In genomic region chr15:75737116-75737703, GRCh38 we compare ENCODE assay signal across 8 cellular contexts. TPM values are rescaled to one million over a fixed set of nuclear protein-coding genes. Genes with fewer than 3 reads are reported as not detected.
DNase-seq lines count a peak whose midpoint lies in the region; ATAC-seq, FAIRE-seq and TF ChIP-seq lines count a peak whose summit lies in the region.
"Not testable (repeated sequence)": the region's sequence is repeated elsewhere in the genome, so short reads cannot be mapped to it uniquely, and the experiment has no call there.

No MANE protein-coding gene starts in this region.

- not testable (repeated sequence) for H3K79me2 ChIP-seq in K562 (ENCODE audit: control insufficient read depth, insufficient read depth, low read length)

- H3K9me1 ChIP-seq in K562 (ENCODE audit: control insufficient read depth, insufficient read depth, low read length) = not testable (repeated sequence)

- ATAC-seq in K562, gastroesophageal sphincter: not testable (repeated sequence)

- peaks cover 29 to 36% of the 10 kb centered on the region in 2 donors for H3K27me3 Mint-ChIP-seq in CD8-positive, alpha-beta memory T cell
- peaks cover 20% of the 10 kb centered on the region for H3K27me3 Mint-ChIP-seq in activated T-helper 1 cell treated with anti-CD3 and anti-CD28 coated beads, Interleukin-12 subunit alpha, Interleukin-12 subunit beta, Interleukin-2, Interleukin-4 antibody, amounts not matched to agents 30 ng/mL and 10 ng/mL and 1 ng/mL, durations not matched to agents 14 hours and 24 hours and 36 hours (ENCODE audit: insufficient read depth)

- H3K9ac ChIP-seq in K562 (ENCODE audit: insufficient read depth in 1 of 2, low read depth in 2 of 2, low read length in 2 of 2) = not testable (repeated sequence)

- peak overlapping the region in 6 of 7 donors; percentile 39 to 81 (median 60) for H3K4me3 Mint-ChIP-seq in CD8-positive, alpha-beta memory T cell
- H3K4me3 Mint-ChIP-seq in activated T-helper 1 cell treated with anti-CD3 and anti-CD28 coated beads, Interleukin-12 subunit alpha, Interleukin-12 subunit beta, Interleukin-2, Interleukin-4 antibody, amounts not matched to agents 30 ng/mL and 10 ng/mL and 1 ng/mL, durations not matched to agents 14 hours and 24 hours and 36 hours = peak overlapping the region; percentile 50

- not testable (repeated sequence) for BruUV-seq in K562 (replicated peaks; lab: Mats Ljungman, UMichigan)

- H3K27ac Mint-ChIP-seq in CD8-positive, alpha-beta memory T cell; activated T-helper 1 cell treated with anti-CD3 and anti-CD28 coated beads, Interleukin-12 subunit alpha, Interleukin-12 subunit beta, Interleukin-2, Interleukin-4 antibody, amounts not matched to agents 30 ng/mL and 10 ng/mL and 1 ng/mL, durations not matched to agents 14 hours and 24 hours and 36 hours: not testable (repeated sequence)

- H3K4me1 ChIP-seq in CD8-positive, alpha-beta memory T cell (ENCODE audit: insufficient read depth, low read length) = peaks cover 10% of the 10 kb centered on the region
- H3K4me1 ChIP-seq in K562 (replicated peaks in 1 of 2; ENCODE audit: control insufficient read depth in 2 of 2, insufficient read depth in 2 of 2, low read length in 2 of 2) = peaks cover 7 to 33% of the 10 kb centered on the region in 2 experiments; a peak in 4 of 5 replicates
- peaks cover 0 to 42% (median 10%) of the 10 kb centered on the region in 3 donors for H3K4me1 ChIP-seq in gastroesophageal sphincter
- peaks cover 12% of the 10 kb centered on the region for H3K4me1 ChIP-seq in ovary (ENCODE audit: insufficient read depth)
- peaks cover under 1 to 30% (median 19%) of the 10 kb centered on the region in 4 donors for H3K4me1 ChIP-seq in tibial artery

- POLR2A ChIA-PET in CD8-positive, alpha-beta memory T cell (lab: Charles Lee); RWPE1 (lab: Yijun Ruan, JAX; ENCODE audit: low non-redundant PET); K562 (lab: Yijun Ruan, JAX): not testable (repeated sequence)

- in situ Hi-C loops in K562 (cut with MboI) = not testable (repeated sequence)

- not testable (repeated sequence) for H3K4me2 ChIP-seq in K562 (ENCODE audit: insufficient read depth, low read length)

- 73% methylated on average over 9 of the region's 12 CpGs for WGBS in K562 (ENCODE audit: insufficient coverage, low coverage, missing lambda C conversion rate)
- 60 to 84% methylated on average over 2 to 5 of the region's 12 CpGs for whole genome bisulfite sequencing in gastroesophageal sphincter (ENCODE audit: low coverage in 1 of 2), 2 donors
- WGBS in ovary, 3 donors = 47 to 65% (median 58%) methylated on average over 12 of the region's 12 CpGs

- intact Hi-C loops in activated T-helper 1 cell treated with anti-CD3 and anti-CD28 coated beads, Interleukin-12 subunit alpha, Interleukin-12 subunit beta, Interleukin-2, Interleukin-4 antibody, amounts not matched to agents 30 ng/mL and 10 ng/mL and 1 ng/mL, durations not matched to agents 14 hours and 24 hours and 36 hours (cut with micrococcal nuclease) = loop anchor here (5.0 to 10.0 kb wide), 2 partner anchors 168 to 185 kb away; partner anchors contain the start of gene FBXO22
- intact Hi-C loops in K562 (cut with micrococcal nuclease); tibial artery (cut with DNase I; ENCODE audit: low total_unique reads): not testable (repeated sequence)
- intact Hi-C loops in ovary (cut with DNase I) = loop anchor here in 3 of 4 donors (10.0 kb wide), 2 partner anchors 52 to 68 kb away; no protein-coding TSS in a partner anchor

- peaks cover 9 to 23% (median 18%) of the 10 kb centered on the region in 3 donors for H3K4me1 Mint-ChIP-seq in CD8-positive, alpha-beta memory T cell
- peaks cover 11% of the 10 kb centered on the region for H3K4me1 Mint-ChIP-seq in activated T-helper 1 cell treated with anti-CD3 and anti-CD28 coated beads, Interleukin-12 subunit alpha, Interleukin-12 subunit beta, Interleukin-2, Interleukin-4 antibody, amounts not matched to agents 30 ng/mL and 10 ng/mL and 1 ng/mL, durations not matched to agents 14 hours and 24 hours and 36 hours (ENCODE audit: low read depth)

- TF ChIP-seq RAD21 in K562 (CRISPR knock-in tag; conservative IDR thresholded peaks at IDR 0.05 in 1 of 2, IDR thresholded peaks at IDR 0.05 in 1 of 2) = not testable (repeated sequence)

- not testable (repeated sequence) for H3K9me3 ChIP-seq in CD8-positive, alpha-beta memory T cell (ENCODE audit: low read length); K562 (replicated peaks; ENCODE audit: control insufficient read depth, insufficient read depth, low read depth, low read length); gastroesophageal sphincter; ovary; tibial artery

- TF ChIP-seq POLR2A in K562 (conservative IDR thresholded peaks at IDR 0.05); gastroesophageal sphincter (IDR thresholded peaks at IDR 0.05); ovary (IDR thresholded peaks at IDR 0.05): not testable (repeated sequence)

- H3K9me3 Mint-ChIP-seq in CD8-positive, alpha-beta memory T cell; activated T-helper 1 cell treated with anti-CD3 and anti-CD28 coated beads, Interleukin-12 subunit alpha, Interleukin-12 subunit beta, Interleukin-2, Interleukin-4 antibody, amounts not matched to agents 30 ng/mL and 10 ng/mL and 1 ng/mL, durations not matched to agents 14 hours and 24 hours and 36 hours: not testable (repeated sequence)

- TF ChIP-seq EP300 in K562 (IDR thresholded peaks at IDR 0.05; ENCODE audit: low read length); gastroesophageal sphincter (IDR thresholded peaks at IDR 0.05); ovary (IDR thresholded peaks at IDR 0.05): not testable (repeated sequence)

- not testable (repeated sequence) for H3K4me3 ChIP-seq in CD8-positive, alpha-beta memory T cell (ENCODE audit: low read length); K562; tibial artery
- peak overlapping the region in 1 of 2 donors; percentile 87 for H3K4me3 ChIP-seq in gastroesophageal sphincter
- H3K4me3 ChIP-seq in ovary = peak overlapping the region; percentile 81

- not testable (repeated sequence) for FAIRE-seq in K562 (lab: Jason Lieb, UNC)

- CTCF ChIA-PET in CD8-positive, alpha-beta memory T cell (lab: Charles Lee); K562 (lab: Yijun Ruan, JAX; ENCODE audit: low intra/inter-chr PET ratio): not testable (repeated sequence)
- CTCF ChIA-PET in RWPE1 (lab: Yijun Ruan, JAX) = interaction anchor here (0.7 kb wide), 1 partner anchor 779 kb away, joined by 3 read pairs; no protein-coding TSS in a partner anchor

- not testable (repeated sequence) for H4K20me1 ChIP-seq in K562 (replicated peaks; ENCODE audit: control insufficient read depth, insufficient read depth, low read length)

- H2AFZ ChIP-seq in K562 (ENCODE audit: low read depth, low read length) = not testable (repeated sequence)

- not testable (repeated sequence) for TF ChIP-seq CTCF in RWPE1 (conservative IDR thresholded peaks at IDR 0.05; ENCODE audit: low read depth); K562 (IDR thresholded peaks at IDR 0.05 in 2 of 3, conservative IDR thresholded peaks at IDR 0.05 in 1 of 3; ENCODE audit: insufficient read depth in 2 of 3, low read depth in 1 of 3, low read length in 3 of 3); gastroesophageal sphincter (IDR thresholded peaks at IDR 0.05); ovary (IDR thresholded peaks at IDR 0.05); tibial artery (IDR thresholded peaks at IDR 0.05)

- H3K36me3 ChIP-seq in CD8-positive, alpha-beta memory T cell (ENCODE audit: insufficient read depth, low read length); K562 (ENCODE audit: control insufficient read depth, insufficient read depth, low read length); gastroesophageal sphincter; ovary; tibial artery: not testable (repeated sequence)

- H3K27me3 ChIP-seq in CD8-positive, alpha-beta memory T cell (ENCODE audit: insufficient read depth, low read length, poor library complexity, severe bottlenecking); K562 (ENCODE audit: control insufficient read depth in 2 of 2, insufficient read depth in 2 of 2, low read length in 2 of 2); gastroesophageal sphincter; ovary; tibial artery: not testable (repeated sequence)

- H3K27ac ChIP-seq in CD8-positive, alpha-beta memory T cell (ENCODE audit: low read depth, low read length); K562 (ENCODE audit: extremely low read depth, low read depth, low read length); tibial artery: not testable (repeated sequence)
- H3K27ac ChIP-seq in RWPE1 = peak overlapping the region; percentile 68
- peak overlapping the region in 3 of 4 donors; percentile 38 to 86 (median 76) for H3K27ac ChIP-seq in gastroesophageal sphincter
- peak overlapping the region in 1 of 2 donors; percentile 11 for H3K27ac ChIP-seq in ovary

- DNase-seq in CD8-positive, alpha-beta memory T cell; RWPE1 (ENCODE audit: low spot score); activated T-helper 1 cell treated with anti-CD3 and anti-CD28 coated beads, Interleukin-12 subunit alpha, Interleukin-12 subunit beta, Interleukin-2, Interleukin-4 antibody, amounts not matched to agents 30 ng/mL and 10 ng/mL and 1 ng/mL, durations not matched to agents 14 hours and 24 hours and 36 hours (ENCODE audit: low spot score); K562 (ENCODE audit: extremely low read depth in 1 of 4, low spot score in 3 of 4): not testable (repeated sequence)
- DNase-seq in mesenteric fat pad (ENCODE audit: low spot score) (peak; percentile 69), ovary (peak in 1 of 5 donors; percentile 55), tibial artery (peak; percentile 13 to 47)

- H3K36me3 Mint-ChIP-seq in CD8-positive, alpha-beta memory T cell; activated T-helper 1 cell treated with anti-CD3 and anti-CD28 coated beads, Interleukin-12 subunit alpha, Interleukin-12 subunit beta, Interleukin-2, Interleukin-4 antibody, amounts not matched to agents 30 ng/mL and 10 ng/mL and 1 ng/mL, durations not matched to agents 14 hours and 24 hours and 36 hours (ENCODE audit: low read depth): not testable (repeated sequence)

RNA-seq across cellular contexts. Expression of gene CSPG4, which starts 24.6 kb away (rescaled TPM):
- total RNA-seq in CD8-positive, alpha-beta memory T cell = not detected
- not detected for polyA plus RNA-seq in CD8-positive, alpha-beta memory T cell
- not detected in 2 replicates for total RNA-seq in activated T-helper 1 cell treated with anti-CD3 and anti-CD28 coated beads, Interleukin-12 subunit alpha, Interleukin-12 subunit beta, Interleukin-2, Interleukin-4 antibody, amounts not matched to agents 30 ng/mL and 10 ng/mL and 1 ng/mL, durations not matched to agents 14 hours and 24 hours and 36 hours
- total RNA-seq in K562 (2011; cell fraction: chromatin; rRNA removed; ENCODE audit: low replicate concordance) = 0.07 and 1.1 TPM in 2 replicates
- total RNA-seq in K562 (2011; cell fraction: nucleolus; rRNA removed) = 0.39 and 1.2 TPM in 2 replicates
- 0.22 and 0.23 TPM in 2 replicates for total RNA-seq in K562 (2011; cell fraction: nucleoplasm; rRNA removed)
- 0.08 TPM in 1 of 2 replicates, not detected in the other for total RNA-seq in K562 (2014; rRNA removed)
- total RNA-seq in K562 (2014; rRNA removed; fragmentation: Illumina TruSeq; extraction: Trizol) = not detected in 2 replicates
- total RNA-seq in K562 (2015; rRNA removed; fragmentation: Illumina TruSeq; extraction: Trizol) = under 0.01 TPM in 1 of 2 replicates, not detected in the other
- total RNA-seq in K562 (2021) = 0.07 TPM in 2 replicates
- polyA plus RNA-seq in K562 (2011; rRNA removed) = 0.04 and 0.08 TPM in 2 replicates
- 0.06 and 0.16 TPM in 2 replicates for polyA plus RNA-seq in K562 (2011; cell fraction: cytosol; rRNA removed)
- polyA plus RNA-seq in K562 (2011; cell fraction: nucleus; rRNA removed) = 0.21 and 0.73 TPM in 2 replicates
- polyA plus RNA-seq in K562 (2012) = 0.10 and 0.32 TPM in 2 replicates
- polyA plus RNA-seq in K562 (2014; fragmentation: Illumina TruSeq; extraction: Trizol) = 0.01 and 0.03 TPM in 2 replicates
- not detected for polyA plus RNA-seq in K562 (2014; fragmentation: Nextera tagmentation; extraction: Ambion mirVana)
- not detected in 2 replicates for polyA plus RNA-seq in K562 (2014; rRNA removed)
- 0.09 and 0.11 TPM in 2 replicates for polyA minus RNA-seq in K562 (2011; rRNA and poly(A)+ RNA removed)
- 0.29 and 0.73 TPM in 2 replicates for polyA minus RNA-seq in K562 (2011; cell fraction: cytosol; rRNA and poly(A)+ RNA removed)
- 0.33 and 0.40 TPM in 2 replicates for polyA minus RNA-seq in K562 (2011; cell fraction: nucleus; rRNA and poly(A)+ RNA removed)
- total RNA-seq in gastroesophageal sphincter = 100 to 1,000 TPM in 3 of 4 donors, 10 to 100 TPM in 1; 98.7 to 396 (median 151) TPM
- total RNA-seq in mesenteric fat pad = 105 TPM
- 10 to 100 TPM in 2 of 7 donors, 1 to 10 TPM in 5; 4.2 to 30.0 (median 5.2) TPM for total RNA-seq in ovary
- polyA plus RNA-seq in ovary = 1 to 10 TPM; 3.3 to 7.8 TPM
